ENCODE assay signal across 33 cellular contexts in genomic region chr1:22488319-22488718, GRCh38. TPM values are rescaled to one million over a fixed set of nuclear protein-coding genes. Genes with fewer than 3 reads are reported as not detected.
A peak's percentile ranks its signal among the peaks of the same experiment; 100 is the strongest.
DNase-seq lines count a peak whose midpoint lies in the region; ATAC-seq, FAIRE-seq and TF ChIP-seq lines count a peak whose summit lies in the region.
"Had no signal": no experiment of that assay in that cellular context is flagged by ENCODE, and none has a peak within 500 bp of the region (broad histone marks: within the 10 kb centered on the region; RNA-seq: fewer than 3 reads in every experiment).

No MANE protein-coding gene starts in this region.

- no peaks in the 10 kb centered on the region for H3K9me3 ChIP-seq in cardiac muscle cell (ENCODE audit: low read depth)
- no peaks in the 10 kb centered on the region for H3K9me3 ChIP-seq in endothelial cell of umbilical vein (replicated peaks; ENCODE audit: control insufficient read depth, insufficient read depth, low read length)
- H3K9me3 ChIP-seq in hepatocyte (ENCODE audit: low read depth), result no peaks in the 10 kb centered on the region
- H3K9me3 ChIP-seq: colonic mucosa, testis had no signal

- H3K4me3 ChIP-seq in cardiac muscle cell, result no peak overlapping the region
- no peak overlapping the region for H3K4me3 ChIP-seq in endothelial cell of umbilical vein (replicated peaks in 1 of 3; ENCODE audit: insufficient read depth in 1 of 3, low read depth in 1 of 3, low read length in 3 of 3)
- no peak overlapping the region for H3K4me3 ChIP-seq in hepatocyte
- H3K4me3 ChIP-seq: breast epithelium, colonic mucosa, PC-9, spleen, testis had no signal

- dilution Hi-C loops in endothelial cell of umbilical vein (cut with MboI; ENCODE audit: extremely low pct_ligation_motif_present, low sequenced_read_pairs), result no loop called here

- H3K79me2 ChIP-seq in endothelial cell of umbilical vein (ENCODE audit: control insufficient read depth, insufficient read depth, low read length) (peaks cover 16% of the 10 kb centered on the region), hepatocyte (peaks cover 69% of the 10 kb centered on the region)
- H3K79me2 ChIP-seq: parathyroid adenoma had no signal

- no peak for TF ChIP-seq POLR2A in endothelial cell of umbilical vein (IDR thresholded peaks at IDR 0.05; ENCODE audit: low read depth, low read length)

- no peaks in the 10 kb centered on the region for H3K9me1 ChIP-seq in endothelial cell of umbilical vein (replicated peaks; ENCODE audit: control insufficient read depth, extremely low read depth, insufficient read depth, low read length)

- H3K27ac Mint-ChIP-seq in activated T-cell treated with anti-CD3 and anti-CD28 coated beads, Interleukin-2, amount 50 U/mL, for 72 hours, result no peak overlapping the region
- H3K27ac Mint-ChIP-seq: activated CD4-positive, alpha-beta T cell treated with anti-CD3 and anti-CD28 coated beads for 36 hours; activated CD8-positive, alpha-beta T cell treated with anti-CD3 and anti-CD28 coated beads for 36 hours; activated naive CD4-positive, alpha-beta T cell treated with anti-CD3 and anti-CD28 coated beads, Interleukin-2, amount 50 U/mL, for 72 hours; CD14-positive monocyte; H9; IgD-negative memory B cell; T-helper 2 cell treated with Interferon-gamma antibody and Interleukin-4, amounts not matched to agents 5 μg/mL and 100 μg/mL, for 36 hours had no signal

- no TSS peak for BruUV-seq in endothelial cell of umbilical vein (replicated peaks; lab: Mats Ljungman, UMichigan)

- no peak overlapping the region for H3K9ac ChIP-seq in endothelial cell of umbilical vein (replicated peaks; ENCODE audit: extremely low read depth, insufficient read depth, low read length)
- H3K9ac ChIP-seq: parathyroid adenoma had no signal

- H3K4me1 ChIP-seq in cardiac muscle cell (ENCODE audit: low read depth) (peaks cover 28% of the 10 kb centered on the region), endothelial cell of umbilical vein (ENCODE audit: control insufficient read depth, extremely low read depth, insufficient read depth, low read length) (peaks cover 14% of the 10 kb centered on the region), hepatocyte (ENCODE audit: insufficient read depth) (peaks cover 12% of the 10 kb centered on the region)
- H3K4me1 ChIP-seq: breast epithelium, colonic mucosa, foreskin keratinocyte, parathyroid adenoma, testis had no signal

- WGBS in hepatocyte (ENCODE audit: low lambda C conversion rate, missing lambda C conversion rate), result 73% methylated on average over 5 of the region's 5 CpGs

- peak; percentile 51 to 74 for DNase-seq in cardiac muscle cell (ENCODE audit: low read depth in 1 of 2, low spot score in 1 of 2)
- DNase-seq in cardiac septum (ENCODE audit: low spot score), result no peak
- peak; percentile 79 for DNase-seq in endothelial cell of umbilical vein (ENCODE audit: low read depth, low spot score)
- peak; percentile 28 for DNase-seq in hepatocyte (ENCODE audit: low spot score)
- DNase-seq in RPMI8226, result no peak
- no peak for DNase-seq in DMS 273 treated with DMSO at 0.1 percent for 48 hours (lab: John Stamatoyannopoulos, UW)
- no peak for DNase-seq in activated CD8-positive, alpha-beta memory T cell treated with anti-CD3 and anti-CD28 coated beads, Interleukin-2, amount 50 U/mL, for 4 hours
- DNase-seq in activated T-cell treated with anti-CD3 and anti-CD28 coated beads, Interleukin-2, amount 50 U/mL, for 72 hours, result no peak
- DNase-seq: activated CD4-positive, alpha-beta T cell treated with anti-CD3 and anti-CD28 coated beads for 36 hours; activated CD8-positive, alpha-beta T cell treated with anti-CD3 and anti-CD28 coated beads for 36 hours; anterior cingulate cortex; colonic mucosa; DMS79; effector memory CD4-positive, alpha-beta T cell; erythroblast; foreskin keratinocyte; GF-D8; H9; head of caudate nucleus; left cardiac atrium; mammary epithelial cell; NCI-H146; PC-9; spleen; stimulated activated CD4-positive, alpha-beta T cell treated with anti-CD3 and anti-CD28 coated beads, Interleukin-2, amount 100 ng/mL, for 24 hours; stimulated activated naive CD8-positive, alpha-beta T cell treated with anti-CD3 and anti-CD28 coated beads, Interleukin-15, Interleukin-2, amounts not matched to agents 100 U/mL and 50 U/mL, for 24 hours; testis had no signal

- no peak for ATAC-seq in activated T-cell treated with anti-CD3 and anti-CD28 coated beads, Interleukin-2, amount 50 U/mL, for 72 hours (replicated peaks in 1 of 2)
- ATAC-seq: activated CD4-positive, alpha-beta T cell treated with anti-CD3 and anti-CD28 coated beads for 36 hours; activated CD8-positive, alpha-beta T cell treated with anti-CD3 and anti-CD28 coated beads for 36 hours; activated naive CD4-positive, alpha-beta T cell treated with anti-CD3 and anti-CD28 coated beads, Interleukin-2, amount 50 U/mL, for 72 hours; foreskin keratinocyte; stimulated activated naive CD8-positive, alpha-beta T cell treated with anti-CD3 and anti-CD28 coated beads, Interleukin-15, Interleukin-2, amounts not matched to agents 100 U/mL and 50 U/mL, for 24 hours had no signal

- H3K9me2 ChIP-seq in hepatocyte (replicated peaks; ENCODE audit: insufficient read depth), result no peaks in the 10 kb centered on the region

- no peaks in the 10 kb centered on the region for H3K27me3 Mint-ChIP-seq in activated T-cell treated with anti-CD3 and anti-CD28 coated beads, Interleukin-2, amount 50 U/mL, for 72 hours (ENCODE audit: low read depth)
- H3K27me3 Mint-ChIP-seq: activated CD4-positive, alpha-beta T cell treated with anti-CD3 and anti-CD28 coated beads for 36 hours; activated CD8-positive, alpha-beta T cell treated with anti-CD3 and anti-CD28 coated beads for 36 hours; IgD-negative memory B cell had no signal

- no peak for FAIRE-seq in endothelial cell of umbilical vein (lab: Jason Lieb, UNC)

- peaks cover 5 to 6% of the 10 kb centered on the region in 2 donors for H3K9me3 Mint-ChIP-seq in activated T-cell treated with anti-CD3 and anti-CD28 coated beads, Interleukin-2, amount 50 U/mL, for 72 hours

- H3K36me3 Mint-ChIP-seq in activated T-cell treated with anti-CD3 and anti-CD28 coated beads, Interleukin-2, amount 50 U/mL, for 72 hours (ENCODE audit: insufficient read depth in 2 of 2), result peaks cover 5 to 9% of the 10 kb centered on the region in 2 donors

- H3K4me1 Mint-ChIP-seq in activated T-cell treated with anti-CD3 and anti-CD28 coated beads, Interleukin-2, amount 50 U/mL, for 72 hours (ENCODE audit: low read depth), result peaks cover 10% of the 10 kb centered on the region

- H3K4me2 ChIP-seq in endothelial cell of umbilical vein (ENCODE audit: insufficient read depth, low read length), result peak overlapping the region; percentile 5
- H3K4me2 ChIP-seq in hepatocyte, result peak overlapping the region; percentile 27
- H3K4me2 ChIP-seq: PC-9 had no signal

- intact Hi-C loops in cardiac septum (cut with DNase I), result no loop called here
- intact Hi-C loops in endothelial cell of umbilical vein (cut with micrococcal nuclease), result no loop called here

- TF ChIP-seq CTCF in cardiac muscle cell (IDR thresholded peaks at IDR 0.05; ENCODE audit: low read depth, low read length) (no peak), endothelial cell of umbilical vein (IDR thresholded peaks at IDR 0.05; ENCODE audit: extremely low read depth in 1 of 2, insufficient read depth in 1 of 2, low read depth in 1 of 2, low read length in 2 of 2) (no peak), hepatocyte (IDR thresholded peaks at IDR 0.05; ENCODE audit: poor library complexity) (no peak)

- CTCF ChIA-PET in endothelial cell of umbilical vein (lab: Charles Lee), result interaction anchor here (0.7 to 1.2 kb wide), 4 partner anchors 12 to 36 kb away, joined by 3 to 4 read pairs (median 3); no protein-coding TSS in a partner anchor

- no peak overlapping the region for H3K4me3 Mint-ChIP-seq in activated T-cell treated with anti-CD3 and anti-CD28 coated beads, Interleukin-2, amount 50 U/mL, for 72 hours
- H3K4me3 Mint-ChIP-seq: activated CD4-positive, alpha-beta T cell treated with anti-CD3 and anti-CD28 coated beads for 36 hours; activated CD8-positive, alpha-beta T cell treated with anti-CD3 and anti-CD28 coated beads for 36 hours; CD14-positive monocyte; H9; IgD-negative memory B cell; T-helper 2 cell treated with Interferon-gamma antibody and Interleukin-4, amounts not matched to agents 5 μg/mL and 100 μg/mL, for 36 hours had no signal

- POLR2A ChIA-PET in endothelial cell of umbilical vein (lab: Charles Lee), result no interaction called here

- H3K27ac ChIP-seq in cardiac muscle cell, result peak overlapping the region; percentile 82
- peak overlapping the region; percentile 42 for H3K27ac ChIP-seq in endothelial cell of umbilical vein (ENCODE audit: insufficient read depth, low read depth, low read length)
- peak overlapping the region; percentile 68 for H3K27ac ChIP-seq in hepatocyte
- H3K27ac ChIP-seq: breast epithelium, colonic mucosa, foreskin keratinocyte, parathyroid adenoma, PC-9, testis had no signal

- H2AFZ ChIP-seq in endothelial cell of umbilical vein (ENCODE audit: low read depth, low read length) (peak overlapping the region; percentile 51), hepatocyte (no peak overlapping the region)
- H2AFZ ChIP-seq: parathyroid adenoma, PC-9 had no signal

- H4K20me1 ChIP-seq in endothelial cell of umbilical vein (replicated peaks; ENCODE audit: control insufficient read depth, extremely low read depth, insufficient read depth, low read length), result peaks cover 3% of the 10 kb centered on the region
- peaks cover 23% of the 10 kb centered on the region for H4K20me1 ChIP-seq in hepatocyte (ENCODE audit: insufficient read depth, poor library complexity, severe bottlenecking)

- H3K36me3 ChIP-seq in cardiac muscle cell, result no peaks in the 10 kb centered on the region
- peaks cover 2 to 3% of the 10 kb centered on the region in 2 experiments for H3K36me3 ChIP-seq in endothelial cell of umbilical vein (ENCODE audit: control insufficient read depth in 2 of 2, extremely low read depth in 1 of 2, insufficient read depth in 2 of 2, low read length in 2 of 2)
- no peaks in the 10 kb centered on the region for H3K36me3 ChIP-seq in hepatocyte (replicated peaks; ENCODE audit: insufficient read depth, low read depth)
- H3K36me3 ChIP-seq: breast epithelium, colonic mucosa had no signal

- H3K27me3 ChIP-seq in cardiac muscle cell (no peaks in the 10 kb centered on the region), endothelial cell of umbilical vein (ENCODE audit: control insufficient read depth in 2 of 2, insufficient read depth in 2 of 2, low read length in 2 of 2) (no peaks in the 10 kb centered on the region), hepatocyte (no peaks in the 10 kb centered on the region)
- H3K27me3 ChIP-seq: breast epithelium, colonic mucosa, foreskin keratinocyte, spleen, testis had no signal

RNA-seq across cellular contexts. Expression of gene ZBTB40, which starts 36.7 kb away (rescaled TPM):
- 14.1 and 18.1 TPM in 2 replicates for total RNA-seq in cardiac muscle cell
- 8.3 and 8.5 TPM in 2 replicates for polyA plus RNA-seq in cardiac muscle cell
- total RNA-seq in cardiac septum, result 12.9 TPM
- 20.8 and 21.3 TPM in 2 replicates for total RNA-seq in endothelial cell of umbilical vein
- polyA plus RNA-seq in endothelial cell of umbilical vein, result 10.5 and 12.3 TPM in 2 replicates
- 5.6 and 6.5 TPM in 2 replicates for polyA plus RNA-seq in endothelial cell of umbilical vein (2011; cell fraction: cytosol; rRNA removed)
- 94.9 and 112 TPM in 2 replicates for polyA plus RNA-seq in endothelial cell of umbilical vein (2011; cell fraction: nucleus; rRNA removed)
- polyA plus RNA-seq in endothelial cell of umbilical vein (2012), result 11.8 and 16.3 TPM in 2 replicates
- 25.7 and 27.5 TPM in 2 replicates for polyA minus RNA-seq in endothelial cell of umbilical vein
- 8.2 TPM for polyA minus RNA-seq in endothelial cell of umbilical vein (2011; cell fraction: cytosol; rRNA and poly(A)+ RNA removed)
- 25.0 and 42.1 TPM in 2 replicates for polyA minus RNA-seq in endothelial cell of umbilical vein (2011; cell fraction: nucleus; rRNA and poly(A)+ RNA removed)
- total RNA-seq in hepatocyte, result 17.7 and 18.1 TPM in 2 replicates
- polyA plus RNA-seq in hepatocyte, result 7.3 and 8.0 TPM in 2 replicates
- total RNA-seq in activated T-cell treated with anti-CD3 and anti-CD28 coated beads, Interleukin-2, amount 50 U/mL, for 72 hours, result 10 to 100 TPM; 20.2 to 24.8 TPM

Comparison
In these comparisons a context has a peak if more than half of its experiments do, and no peak if none do; other contexts are left out.
1. DNase-seq: peak in cardiac muscle cell (2 of 2), endothelial cell of umbilical vein (single experiment) and hepatocyte (single experiment); none in cardiac septum (single experiment), RPMI8226 (single experiment), DMS 273 treated with DMSO at 0.1 percent for 48 hours (single experiment), activated CD8-positive, alpha-beta memory T cell treated with anti-CD3 and anti-CD28 coated beads, Interleukin-2, amount 50 U/mL, for 4 hours (single experiment) and activated T-cell treated with anti-CD3 and anti-CD28 coated beads, Interleukin-2, amount 50 U/mL, for 72 hours (0 of 2).
2. Peak in every context shown above with its lines, with median percentiles within 50 percentile points of each other: H3K27ac ChIP-seq.